1 cellular context compared by ENCODE assay signal in genomic region chr21:41764558-41765392, GRCh38.
TF ChIP-seq lines count a peak whose summit lies in the region.

No MANE protein-coding gene starts in this region.

TF ChIP-seq in HepG2, 621 proteins besides CTCF, POLR2A, EP300 and RAD21 (continued from another document):
- TF ChIP-seq ZNF687 (CRISPR knock-in tag; IDR thresholded peaks at IDR 0.05), result peak; percentile 24
